Comparison of ENCODE assay signal across 1 cellular context in genomic region chr10:124093076-124093773, GRCh38.
TF ChIP-seq lines count a peak whose summit lies in the region.

A gene with protein sequence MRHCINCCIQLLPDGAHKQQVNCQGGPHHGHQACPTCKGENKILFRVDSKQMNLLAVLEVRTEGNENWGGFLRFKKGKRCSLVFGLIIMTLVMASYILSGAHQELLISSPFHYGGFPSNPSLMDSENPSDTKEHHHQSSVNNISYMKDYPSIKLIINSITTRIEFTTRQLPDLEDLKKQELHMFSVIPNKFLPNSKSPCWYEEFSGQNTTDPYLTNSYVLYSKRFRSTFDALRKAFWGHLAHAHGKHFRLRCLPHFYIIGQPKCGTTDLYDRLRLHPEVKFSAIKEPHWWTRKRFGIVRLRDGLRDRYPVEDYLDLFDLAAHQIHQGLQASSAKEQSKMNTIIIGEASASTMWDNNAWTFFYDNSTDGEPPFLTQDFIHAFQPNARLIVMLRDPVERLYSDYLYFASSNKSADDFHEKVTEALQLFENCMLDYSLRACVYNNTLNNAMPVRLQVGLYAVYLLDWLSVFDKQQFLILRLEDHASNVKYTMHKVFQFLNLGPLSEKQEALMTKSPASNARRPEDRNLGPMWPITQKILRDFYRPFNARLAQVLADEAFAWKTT (minus strand): TSS chr10:124093598. CDS start chr10:124046212, 47,386 bp downstream.

TF ChIP-seq in HepG2, 621 proteins besides CTCF, POLR2A, EP300 and RAD21 (continued from another document and continues in another):
- no peak for TF ChIP-seq TEF (CRISPR knock-in tag; IDR thresholded peaks at IDR 0.05)
- TF ChIP-seq, protein P1, sequence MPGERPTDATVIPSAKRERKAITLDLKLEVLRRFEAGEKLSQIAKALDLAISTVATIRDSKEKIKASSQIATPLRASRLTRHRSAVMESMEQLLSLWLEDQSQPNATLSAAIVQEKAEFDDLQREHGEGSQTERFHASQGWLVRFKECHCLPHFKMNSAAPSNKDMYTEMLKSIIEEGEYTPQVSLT (CRISPR knock-in tag; IDR thresholded peaks at IDR 0.05; ENCODE audit: borderline replicate concordance, low read depth): no peak
- TF ChIP-seq DNMT1 (CRISPR knock-in tag; IDR thresholded peaks at IDR 0.05): no peak
- no peak for TF ChIP-seq CC2D1A (CRISPR knock-in tag; IDR thresholded peaks at IDR 0.05)
- TF ChIP-seq ZNF773 (CRISPR knock-in tag; IDR thresholded peaks at IDR 0.05; ENCODE audit: borderline replicate concordance): no peak
- peak; percentile 41; the same call in 1 of the 2 replicates for TF ChIP-seq NCOR1 (IDR thresholded peaks at IDR 0.05; ENCODE audit: borderline replicate concordance, low read length)
- no peak for TF ChIP-seq HHEX (CRISPR knock-in tag; IDR thresholded peaks at IDR 0.05)
- TF ChIP-seq GFI1 (CRISPR knock-in tag; IDR thresholded peaks at IDR 0.05; ENCODE audit: borderline replicate concordance): no peak
- no peak for TF ChIP-seq PRPF4 (IDR thresholded peaks at IDR 0.05; ENCODE audit: low read depth, low read length, poor library complexity, severe bottlenecking)
- peak; percentile 59 for TF ChIP-seq PHF8 (CRISPR knock-in tag; IDR thresholded peaks at IDR 0.05)
- TF ChIP-seq ZNF724P (CRISPR knock-in tag; IDR thresholded peaks at IDR 0.05; ENCODE audit: borderline replicate concordance): no peak; the same call in 1 of the 2 replicates
- TF ChIP-seq ZKSCAN1 (IDR thresholded peaks at IDR 0.05; ENCODE audit: low read length): no peak
- peak; percentile 64; the same call in 1 of the 2 replicates for TF ChIP-seq SOX5 (CRISPR knock-in tag; IDR thresholded peaks at IDR 0.05; ENCODE audit: borderline replicate concordance)
- peak; percentile 6 for TF ChIP-seq ASH2L (IDR thresholded peaks at IDR 0.05; ENCODE audit: insufficient read length, low read depth, low read length)
- TF ChIP-seq, protein P2, sequence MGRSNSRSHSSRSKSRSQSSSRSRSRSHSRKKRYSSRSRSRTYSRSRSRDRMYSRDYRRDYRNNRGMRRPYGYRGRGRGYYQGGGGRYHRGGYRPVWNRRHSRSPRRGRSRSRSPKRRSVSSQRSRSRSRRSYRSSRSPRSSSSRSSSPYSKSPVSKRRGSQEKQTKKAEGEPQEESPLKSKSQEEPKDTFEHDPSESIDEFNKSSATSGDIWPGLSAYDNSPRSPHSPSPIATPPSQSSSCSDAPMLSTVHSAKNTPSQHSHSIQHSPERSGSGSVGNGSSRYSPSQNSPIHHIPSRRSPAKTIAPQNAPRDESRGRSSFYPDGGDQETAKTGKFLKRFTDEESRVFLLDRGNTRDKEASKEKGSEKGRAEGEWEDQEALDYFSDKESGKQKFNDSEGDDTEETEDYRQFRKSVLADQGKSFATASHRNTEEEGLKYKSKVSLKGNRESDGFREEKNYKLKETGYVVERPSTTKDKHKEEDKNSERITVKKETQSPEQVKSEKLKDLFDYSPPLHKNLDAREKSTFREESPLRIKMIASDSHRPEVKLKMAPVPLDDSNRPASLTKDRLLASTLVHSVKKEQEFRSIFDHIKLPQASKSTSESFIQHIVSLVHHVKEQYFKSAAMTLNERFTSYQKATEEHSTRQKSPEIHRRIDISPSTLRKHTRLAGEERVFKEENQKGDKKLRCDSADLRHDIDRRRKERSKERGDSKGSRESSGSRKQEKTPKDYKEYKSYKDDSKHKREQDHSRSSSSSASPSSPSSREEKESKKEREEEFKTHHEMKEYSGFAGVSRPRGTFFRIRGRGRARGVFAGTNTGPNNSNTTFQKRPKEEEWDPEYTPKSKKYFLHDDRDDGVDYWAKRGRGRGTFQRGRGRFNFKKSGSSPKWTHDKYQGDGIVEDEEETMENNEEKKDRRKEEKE (IDR thresholded peaks at IDR 0.05): no peak
- no peak for TF ChIP-seq FOXO4 (CRISPR knock-in tag; conservative IDR thresholded peaks at IDR 0.05)
- no peak for TF ChIP-seq PRDM10 (CRISPR knock-in tag; IDR thresholded peaks at IDR 0.05; ENCODE audit: low read depth)
- TF ChIP-seq, protein P3, sequence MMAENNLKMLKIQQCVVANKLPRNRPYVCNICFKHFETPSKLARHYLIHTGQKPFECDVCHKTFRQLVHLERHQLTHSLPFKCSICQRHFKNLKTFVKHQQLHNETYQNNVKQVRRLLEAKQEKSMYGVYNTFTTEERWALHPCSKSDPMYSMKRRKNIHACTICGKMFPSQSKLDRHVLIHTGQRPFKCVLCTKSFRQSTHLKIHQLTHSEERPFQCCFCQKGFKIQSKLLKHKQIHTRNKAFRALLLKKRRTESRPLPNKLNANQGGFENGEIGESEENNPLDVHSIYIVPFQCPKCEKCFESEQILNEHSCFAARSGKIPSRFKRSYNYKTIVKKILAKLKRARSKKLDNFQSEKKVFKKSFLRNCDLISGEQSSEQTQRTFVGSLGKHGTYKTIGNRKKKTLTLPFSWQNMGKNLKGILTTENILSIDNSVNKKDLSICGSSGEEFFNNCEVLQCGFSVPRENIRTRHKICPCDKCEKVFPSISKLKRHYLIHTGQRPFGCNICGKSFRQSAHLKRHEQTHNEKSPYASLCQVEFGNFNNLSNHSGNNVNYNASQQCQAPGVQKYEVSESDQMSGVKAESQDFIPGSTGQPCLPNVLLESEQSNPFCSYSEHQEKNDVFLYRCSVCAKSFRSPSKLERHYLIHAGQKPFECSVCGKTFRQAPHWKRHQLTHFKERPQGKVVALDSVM (CRISPR knock-in tag; IDR thresholded peaks at IDR 0.05): no peak
- TF ChIP-seq MTA1 (CRISPR knock-in tag; IDR thresholded peaks at IDR 0.05; ENCODE audit: borderline replicate concordance): no peak
- no peak for TF ChIP-seq ZFP41 (CRISPR knock-in tag; IDR thresholded peaks at IDR 0.05; ENCODE audit: borderline replicate concordance)
- no peak for TF ChIP-seq LRRFIP1 (CRISPR knock-in tag; conservative IDR thresholded peaks at IDR 0.05)
- TF ChIP-seq ZNF484 (CRISPR knock-in tag; IDR thresholded peaks at IDR 0.05; ENCODE audit: borderline replicate concordance, low read depth): no peak
- no peak for TF ChIP-seq HDAC6 (IDR thresholded peaks at IDR 0.05; ENCODE audit: low read depth, low read length)
- no peak for TF ChIP-seq SRSF9 (IDR thresholded peaks at IDR 0.05; ENCODE audit: borderline replicate concordance, insufficient read depth, low read depth, low read length, poor library complexity, severe bottlenecking)
- no peak for TF ChIP-seq SMAD1 (CRISPR knock-in tag; IDR thresholded peaks at IDR 0.05; ENCODE audit: borderline replicate concordance, low read depth)
- no peak for TF ChIP-seq ELK4 (CRISPR knock-in tag; IDR thresholded peaks at IDR 0.05; ENCODE audit: borderline replicate concordance)
- no peak for TF ChIP-seq ZNF20 (CRISPR knock-in tag; IDR thresholded peaks at IDR 0.05)
- 0 out of 2 replicates have a peak, but pooled peaks have one; percentile 39 for TF ChIP-seq ZNF670 (CRISPR knock-in tag; IDR thresholded peaks at IDR 0.05; ENCODE audit: borderline replicate concordance)
- no peak for TF ChIP-seq ZSCAN12 (CRISPR knock-in tag; IDR thresholded peaks at IDR 0.05)
- peak; percentile 40; the same call in 1 of the 2 replicates for TF ChIP-seq SOX13 (IDR thresholded peaks at IDR 0.05)
- TF ChIP-seq SOX13 (CRISPR knock-in tag; conservative IDR thresholded peaks at IDR 0.05 in 1 of 2, IDR thresholded peaks at IDR 0.05 in 1 of 2): peak in 1 of 2 experiments; percentile 53; a peak in 1 of 4 replicates
- TF ChIP-seq, protein P4, sequence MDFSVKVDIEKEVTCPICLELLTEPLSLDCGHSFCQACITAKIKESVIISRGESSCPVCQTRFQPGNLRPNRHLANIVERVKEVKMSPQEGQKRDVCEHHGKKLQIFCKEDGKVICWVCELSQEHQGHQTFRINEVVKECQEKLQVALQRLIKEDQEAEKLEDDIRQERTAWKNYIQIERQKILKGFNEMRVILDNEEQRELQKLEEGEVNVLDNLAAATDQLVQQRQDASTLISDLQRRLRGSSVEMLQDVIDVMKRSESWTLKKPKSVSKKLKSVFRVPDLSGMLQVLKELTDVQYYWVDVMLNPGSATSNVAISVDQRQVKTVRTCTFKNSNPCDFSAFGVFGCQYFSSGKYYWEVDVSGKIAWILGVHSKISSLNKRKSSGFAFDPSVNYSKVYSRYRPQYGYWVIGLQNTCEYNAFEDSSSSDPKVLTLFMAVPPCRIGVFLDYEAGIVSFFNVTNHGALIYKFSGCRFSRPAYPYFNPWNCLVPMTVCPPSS (IDR thresholded peaks at IDR 0.05): no peak
- TF ChIP-seq ZNF629 (CRISPR knock-in tag; conservative IDR thresholded peaks at IDR 0.05): no peak
- TF ChIP-seq FOXK1 (CRISPR knock-in tag; IDR thresholded peaks at IDR 0.05; ENCODE audit: borderline replicate concordance, low read depth): no peak; the same call in 1 of the 2 replicates
- TF ChIP-seq STAG1 (CRISPR knock-in tag; IDR thresholded peaks at IDR 0.05): peak; percentile 7; the same call in 1 of the 2 replicates
- peak; percentile 61 for TF ChIP-seq FOSL2 (CRISPR knock-in tag; IDR thresholded peaks at IDR 0.05)
- TF ChIP-seq GABPB1 (CRISPR knock-in tag; IDR thresholded peaks at IDR 0.05): no peak; the same call in 1 of the 2 replicates
- TF ChIP-seq ZNF644 (CRISPR knock-in tag; IDR thresholded peaks at IDR 0.05; ENCODE audit: low read depth): no peak
- no peak for TF ChIP-seq TBP (CRISPR knock-in tag; IDR thresholded peaks at IDR 0.05)
- no peak for TF ChIP-seq ZNF747 (CRISPR knock-in tag; IDR thresholded peaks at IDR 0.05; ENCODE audit: borderline replicate concordance)
- TF ChIP-seq MIER3 (CRISPR knock-in tag; IDR thresholded peaks at IDR 0.05; ENCODE audit: borderline replicate concordance): peak; percentile 51; the same call in 1 of the 2 replicates
